8 cellular contexts compared by ENCODE assay signal in genomic region chr20:54208492-54209044, GRCh38. TPM values are rescaled to one million over a fixed set of nuclear protein-coding genes. Genes with fewer than 3 reads are reported as not detected.
DNase-seq lines count a peak whose midpoint lies in the region; ATAC-seq and TF ChIP-seq lines count a peak whose summit lies in the region.

No MANE protein-coding gene starts in this region.

- ATAC-seq in HG02943 (IDR thresholded peaks at IDR 0.05; ENCODE audit: low read depth, unreplicated experiment) = peak; percentile 30

- H3K4me1 ChIP-seq in mononuclear cell (ENCODE audit: insufficient read depth, low read length) = peaks cover 20% of the 10 kb centered on the region
- peaks cover 43% of the 10 kb centered on the region for H3K4me1 ChIP-seq in vagina

- TF ChIP-seq CTCF in 22Rv1 (IDR thresholded peaks at IDR 0.05) = no peak
- TF ChIP-seq CTCF in GM06990 (IDR thresholded peaks at IDR 0.05; ENCODE audit: insufficient read depth, low read length, poor library complexity, severe bottlenecking) = no peak
- TF ChIP-seq CTCF in dorsolateral prefrontal cortex (IDR thresholded peaks at IDR 0.05 in 54 of 56, conservative IDR thresholded peaks at IDR 0.05 in 2 of 56; ENCODE audit: low read depth in 1 of 56, partially characterized antibody in 56 of 56) = no peak
- no peak for TF ChIP-seq CTCF in vagina (IDR thresholded peaks at IDR 0.05)

- intact Hi-C loops in dorsolateral prefrontal cortex (cut with DNase I) = loop anchor here (2.0 to 10.0 kb wide), 4 partner anchors 296 to 634 kb away; no protein-coding TSS in a partner anchor
- intact Hi-C loops in vagina (cut with DNase I) = no loop called here

- H3K36me3 ChIP-seq in GM06990 (ENCODE audit: control insufficient read depth, insufficient read depth, low read length) (no peaks in the 10 kb centered on the region), vagina (no peaks in the 10 kb centered on the region)

- H3K4me3 ChIP-seq in GM06990 (replicated peaks; ENCODE audit: low read depth, low read length) = peak overlapping the region; percentile 93
- peak overlapping the region; percentile 56 to 99 (median 93) for H3K4me3 ChIP-seq in dorsolateral prefrontal cortex
- peak overlapping the region; percentile 78 for H3K4me3 ChIP-seq in mononuclear cell (ENCODE audit: low read length)
- peak overlapping the region; percentile 84 to 97 for H3K4me3 ChIP-seq in vagina

- no peaks in the 10 kb centered on the region for H3K9me3 ChIP-seq in mononuclear cell (ENCODE audit: low read depth, low read length)
- H3K9me3 ChIP-seq in vagina = no peaks in the 10 kb centered on the region

- peak overlapping the region; percentile 78 for H3K27ac ChIP-seq in 22Rv1
- H3K27ac ChIP-seq in dorsolateral prefrontal cortex = peak overlapping the region; percentile 92 to 100 (median 99)
- peak overlapping the region; percentile 99 for H3K27ac ChIP-seq in vagina

- DNase-seq in GM06990 (ENCODE audit: extremely low read depth, insufficient read length) = no peak
- peak; percentile 54 for DNase-seq in RPMI7951 (ENCODE audit: low read depth)
- DNase-seq in dorsolateral prefrontal cortex = peak in 1 of 10 donors; percentile 43
- no peak for DNase-seq in vagina (ENCODE audit: extremely low spot score in 2 of 2)
- no peak for DNase-seq in COLO668 (lab: John Stamatoyannopoulos, UW; ENCODE audit: unreplicated experiment)

- no peak for TF ChIP-seq POLR2A in vagina (IDR thresholded peaks at IDR 0.05)

- H3K27me3 ChIP-seq in GM06990 (replicated peaks; ENCODE audit: control insufficient read depth, insufficient read depth, low read length) = no peaks in the 10 kb centered on the region
- H3K27me3 ChIP-seq in dorsolateral prefrontal cortex = no peaks in the 10 kb centered on the region
- no peaks in the 10 kb centered on the region for H3K27me3 ChIP-seq in mononuclear cell (ENCODE audit: insufficient read depth, low read length)
- no peaks in the 10 kb centered on the region for H3K27me3 ChIP-seq in vagina

RNA-seq across cellular contexts. Expression of gene PFDN4, which starts 0.7 kb away (rescaled TPM):
- 200 and 262 TPM in 2 replicates for total RNA-seq in RPMI7951 (2014; rRNA removed; shearing (Covaris generic))
- total RNA-seq in dorsolateral prefrontal cortex = 10 to 100 TPM; 12.0 to 56.7 (median 33.2) TPM
- total RNA-seq in mononuclear cell = 59.9 TPM
- total RNA-seq in vagina = 45.7 TPM

RNA-seq across cellular contexts. Expression of gene CYP24A1, which starts 34.8 kb away (rescaled TPM):
- total RNA-seq in RPMI7951 (2014; rRNA removed; shearing (Covaris generic)) = 1.1 and 1.5 TPM in 2 replicates
- 1 to 10 TPM in 44 of 120 experiments, under 1 TPM in 48, not detected in 28; 0.15 to 3.5 (median 0.94) TPM for total RNA-seq in dorsolateral prefrontal cortex
- 0.10 TPM for total RNA-seq in mononuclear cell
- total RNA-seq in vagina = 5.9 TPM
